ENCODE assay signal across 2 cellular contexts in genomic region chr3:60290093-60290492, GRCh38.
TF ChIP-seq lines count a peak whose summit lies in the region.

No MANE protein-coding gene starts in this region.

TF ChIP-seq in IMR-90, 13 proteins besides CTCF, POLR2A, EP300 and RAD21:
- TF ChIP-seq MAFK (IDR thresholded peaks at IDR 0.05; ENCODE audit: low read depth, low read length) (no peak), RCOR1 (IDR thresholded peaks at IDR 0.05; ENCODE audit: insufficient replicate concordance, low read length) (no peak), BHLHE40 (IDR thresholded peaks at IDR 0.05; ENCODE audit: low read depth, low read length) (no peak), CHD1 (IDR thresholded peaks at IDR 0.05; ENCODE audit: low read depth, low read length) (no peak), CEBPB (IDR thresholded peaks at IDR 0.05; ENCODE audit: low read depth, low read length) (no peak), ELK1 (IDR thresholded peaks at IDR 0.05; ENCODE audit: borderline replicate concordance, low read depth, low read length) (no peak), NFE2L2 (IDR thresholded peaks at IDR 0.05; ENCODE audit: low read depth, low read length) (no peak), MAZ (IDR thresholded peaks at IDR 0.05; ENCODE audit: borderline replicate concordance, low read depth, low read length) (no peak), RFX5 (IDR thresholded peaks at IDR 0.05; ENCODE audit: low read depth, low read length) (no peak), MXI1 (IDR thresholded peaks at IDR 0.05; ENCODE audit: borderline replicate concordance, low read depth, low read length) (no peak), SMC3 (IDR thresholded peaks at IDR 0.05; ENCODE audit: low read depth, low read length) (no peak), FOS (IDR thresholded peaks at IDR 0.05; ENCODE audit: low read depth, low read length) (no peak)
- TF ChIP-seq, protein P1, sequence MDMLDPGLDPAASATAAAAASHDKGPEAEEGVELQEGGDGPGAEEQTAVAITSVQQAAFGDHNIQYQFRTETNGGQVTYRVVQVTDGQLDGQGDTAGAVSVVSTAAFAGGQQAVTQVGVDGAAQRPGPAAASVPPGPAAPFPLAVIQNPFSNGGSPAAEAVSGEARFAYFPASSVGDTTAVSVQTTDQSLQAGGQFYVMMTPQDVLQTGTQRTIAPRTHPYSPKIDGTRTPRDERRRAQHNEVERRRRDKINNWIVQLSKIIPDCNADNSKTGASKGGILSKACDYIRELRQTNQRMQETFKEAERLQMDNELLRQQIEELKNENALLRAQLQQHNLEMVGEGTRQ (IDR thresholded peaks at IDR 0.05; ENCODE audit: low read depth, low read length), result no peak

TF ChIP-seq in H1, 55 proteins besides CTCF, POLR2A, EP300 and RAD21:
- no peak for TF ChIP-seq YY1 (IDR thresholded peaks at IDR 0.05; ENCODE audit: low read depth, low read length)
- TF ChIP-seq E2F6 (IDR thresholded peaks at IDR 0.05), result no peak
- no peak for TF ChIP-seq SRF (IDR thresholded peaks at IDR 0.05; ENCODE audit: low read depth, low read length)
- no peak for TF ChIP-seq JUND (IDR thresholded peaks at IDR 0.05; ENCODE audit: low read length)
- TF ChIP-seq RFX5 (IDR thresholded peaks at IDR 0.05; ENCODE audit: borderline replicate concordance, low read depth, low read length), result no peak
- no peak for TF ChIP-seq SP4 (IDR thresholded peaks at IDR 0.05; ENCODE audit: low read length)
- TF ChIP-seq BACH1 (IDR thresholded peaks at IDR 0.05; ENCODE audit: low read length), result no peak
- TF ChIP-seq CHD2 (IDR thresholded peaks at IDR 0.05; ENCODE audit: low read length), result no peak
- no peak for TF ChIP-seq TCF12 (IDR thresholded peaks at IDR 0.05; ENCODE audit: low read depth, low read length)
- no peak for TF ChIP-seq TAF1 (IDR thresholded peaks at IDR 0.05; ENCODE audit: low read depth, low read length)
- no peak for TF ChIP-seq TAF7 (optimal IDR thresholded peaks at IDR 0.05; ENCODE audit: borderline replicate concordance, low read depth, low read length)
- TF ChIP-seq ZNF274 (IDR thresholded peaks at IDR 0.05; ENCODE audit: borderline replicate concordance, extremely low read depth, low read length), result no peak
